In the genomic region with DNA sequence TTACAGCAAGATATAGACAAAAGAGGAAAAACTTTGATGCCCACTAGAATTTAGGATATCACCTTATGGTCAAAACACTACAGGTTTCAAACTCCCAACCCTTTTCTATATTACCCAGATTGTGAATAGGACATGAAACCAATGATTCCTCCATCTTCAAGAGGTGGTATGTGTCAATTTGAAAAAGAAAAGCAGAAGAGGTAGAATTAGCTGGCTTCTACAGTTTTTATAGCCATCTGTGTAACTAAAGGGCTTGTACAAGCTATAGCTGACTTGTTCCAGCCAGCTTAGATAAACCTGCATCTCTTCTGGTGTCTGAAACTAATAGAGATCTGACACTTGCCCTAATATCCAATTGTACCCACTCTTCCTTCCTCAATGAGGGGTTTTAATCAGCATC, we compare ENCODE assay signal across 21 cellular contexts. TPM values are rescaled to one million over a fixed set of nuclear protein-coding genes. Genes with fewer than 3 reads are reported as not detected.
A peak's percentile ranks its signal among the peaks of the same experiment; 100 is the strongest.
DNase-seq lines count a peak whose midpoint lies in the region; ATAC-seq, FAIRE-seq and TF ChIP-seq lines count a peak whose summit lies in the region.
"Had no signal": no experiment of that assay in that cellular context is flagged by ENCODE, and none has a peak within 500 bp of the region (broad histone marks: within the 10 kb centered on the region; RNA-seq: fewer than 3 reads in every experiment).

No MANE protein-coding gene starts in this region.

- POLR2A ChIA-PET in CD8-positive, alpha-beta T cell (lab: Charles Lee) = interaction anchor here (1.3 kb wide), 1 partner anchor 36 kb away, joined by 5 read pairs; a partner anchor contains a TSS

- intact Hi-C loops in CD8-positive, alpha-beta T cell (cut with DNase I, micrococcal nuclease) = loop anchor here in 1 of 2 experiments (1.0 to 5.0 kb wide), 2 partner anchors 12 to 35 kb away; a partner anchor contains a TSS
- intact Hi-C loops in left ventricle myocardium superior (cut with micrococcal nuclease) = no loop called here

- peaks cover 55% of the 10 kb centered on the region for H3K36me3 Mint-ChIP-seq in CD8-positive, alpha-beta T cell

- H3K4me3 ChIP-seq in CD8-positive, alpha-beta T cell (ENCODE audit: low read depth, low read length) = no peak overlapping the region
- H3K4me3 ChIP-seq: BLaER1 treated with 17β-estradiol and CSF1 and Interleukin-3, amounts not matched to agents 10 nM and 100 nM; K562 had no signal

- ATAC-seq in CD8-positive, alpha-beta T cell = no peak
- ATAC-seq in HG02610 (IDR thresholded peaks at IDR 0.05; ENCODE audit: unreplicated experiment) = peak; percentile 44
- ATAC-seq in GM18909 (IDR thresholded peaks at IDR 0.05; ENCODE audit: poor library complexity, unreplicated experiment) = no peak
- no peak for ATAC-seq in HG03442 (IDR thresholded peaks at IDR 0.05; ENCODE audit: unreplicated experiment)
- ATAC-seq in GM21619 (IDR thresholded peaks at IDR 0.05; ENCODE audit: unreplicated experiment) = no peak
- ATAC-seq in left ventricle myocardium superior = no peak
- ATAC-seq: K562 had no signal

- H3K4me3 Mint-ChIP-seq in CD8-positive, alpha-beta T cell = no peak overlapping the region
- H3K4me3 Mint-ChIP-seq: B cell, H9 had no signal

- no peak for FAIRE-seq in GM12891 (lab: Jason Lieb, UNC)
- FAIRE-seq: HTR-8/SVneo, K562 had no signal

- H3K9me3 Mint-ChIP-seq in CD8-positive, alpha-beta T cell = peaks cover 13% of the 10 kb centered on the region

- peaks cover 6% of the 10 kb centered on the region for H3K4me1 Mint-ChIP-seq in CD8-positive, alpha-beta T cell (ENCODE audit: low read depth)

- H3K27ac ChIP-seq in CD8-positive, alpha-beta T cell (ENCODE audit: low read depth, low read length) = no peak overlapping the region
- H3K27ac ChIP-seq in VCaP = peak overlapping the region; percentile 57
- H3K27ac ChIP-seq: BLaER1 treated with 17β-estradiol and CSF1 and Interleukin-3, amounts not matched to agents 10 nM and 100 nM had no signal

- no peaks in the 10 kb centered on the region for H3K9me3 ChIP-seq in CD8-positive, alpha-beta T cell (ENCODE audit: low read length)
- H3K9me3 ChIP-seq: Caco-2 had no signal

- peak overlapping the region; percentile 5 for H3K27ac Mint-ChIP-seq in CD8-positive, alpha-beta T cell
- H3K27ac Mint-ChIP-seq: B cell, H9 had no signal

- no peak for DNase-seq in CD8-positive, alpha-beta T cell
- DNase-seq in GM12891 (ENCODE audit: insufficient read length, low spot score) = no peak
- no peak for DNase-seq in left ventricle myocardium superior
- DNase-seq: Caco-2, DMS153, DMS79, GDM1, GOT3, H9, IMR-90 had no signal

- no peak for TF ChIP-seq POLR2A in GM12891 (IDR thresholded peaks at IDR 0.05; ENCODE audit: low read depth, low read length)

- H3K27me3 ChIP-seq in CD8-positive, alpha-beta T cell (ENCODE audit: insufficient read depth, low read length) = no peaks in the 10 kb centered on the region
- H3K27me3 ChIP-seq: BLaER1 treated with 17β-estradiol and CSF1 and Interleukin-3, amounts not matched to agents 10 nM and 100 nM had no signal

- CTCF ChIA-PET in CD8-positive, alpha-beta T cell (lab: Charles Lee) = no interaction called here

- no peak for TF ChIP-seq CTCF in CD8-positive, alpha-beta T cell (IDR thresholded peaks at IDR 0.05)
- TF ChIP-seq CTCF in VCaP (conservative IDR thresholded peaks at IDR 0.05) = no peak

- no peaks in the 10 kb centered on the region for H3K27me3 Mint-ChIP-seq in CD8-positive, alpha-beta T cell (ENCODE audit: low read depth)
- H3K27me3 Mint-ChIP-seq: B cell had no signal

- H3K4me1 ChIP-seq in CD8-positive, alpha-beta T cell (ENCODE audit: insufficient read depth, low read length) = no peaks in the 10 kb centered on the region
- H3K4me1 ChIP-seq: BLaER1 treated with 17β-estradiol and CSF1 and Interleukin-3, amounts not matched to agents 10 nM and 100 nM; Caco-2 had no signal

- H3K36me3 ChIP-seq in CD8-positive, alpha-beta T cell (ENCODE audit: insufficient read depth, low read length) = no peaks in the 10 kb centered on the region

TF ChIP-seq in GM12891, 5 proteins besides CTCF, POLR2A, EP300 and RAD21:
- peak; percentile 54 for TF ChIP-seq SPI1 (IDR thresholded peaks at IDR 0.05; ENCODE audit: low read depth, low read length)
- no peak for TF ChIP-seq POLR2AphosphoS5 (IDR thresholded peaks at IDR 0.05; ENCODE audit: low read depth, low read length)
- TF ChIP-seq POU2F2 (IDR thresholded peaks at IDR 0.05; ENCODE audit: low read depth, low read length) = no peak
- no peak for TF ChIP-seq TAF1 (IDR thresholded peaks at IDR 0.05; ENCODE audit: low read depth, low read length)

RNA-seq across cellular contexts. Expression of a gene that starts 24.9 kb away (rescaled TPM):
- total RNA-seq in CD8-positive, alpha-beta T cell = 1 to 10 TPM; 3.1 to 3.2 TPM
- 0.09 TPM for polyA plus RNA-seq in GM12891 (2012; ENCODE audit: low read depth, missing spikeins)
- not detected for total RNA-seq in left ventricle myocardium superior
- total RNA-seq: A172, Daoy, IMR-90 had no signal

RNA-seq across cellular contexts. Expression of a gene that starts 35.4 kb away (rescaled TPM):
- 10 to 100 TPM; 14.0 to 15.2 TPM for total RNA-seq in CD8-positive, alpha-beta T cell
- polyA plus RNA-seq in GM12891 (2012; ENCODE audit: low read depth, missing spikeins) = 17.2 TPM
- 19.4 TPM for total RNA-seq in left ventricle myocardium superior

RNA-seq across cellular contexts. Expression of a gene that starts 35.6 kb away (rescaled TPM):
- total RNA-seq in CD8-positive, alpha-beta T cell = 1 to 10 TPM; 5.8 to 7.8 TPM
- polyA plus RNA-seq in GM12891 (2012; ENCODE audit: low read depth, missing spikeins) = 9.3 TPM
- total RNA-seq in left ventricle myocardium superior = 11.4 TPM
